Comparison of ENCODE assay signal across 8 cellular contexts in the genomic region with DNA sequence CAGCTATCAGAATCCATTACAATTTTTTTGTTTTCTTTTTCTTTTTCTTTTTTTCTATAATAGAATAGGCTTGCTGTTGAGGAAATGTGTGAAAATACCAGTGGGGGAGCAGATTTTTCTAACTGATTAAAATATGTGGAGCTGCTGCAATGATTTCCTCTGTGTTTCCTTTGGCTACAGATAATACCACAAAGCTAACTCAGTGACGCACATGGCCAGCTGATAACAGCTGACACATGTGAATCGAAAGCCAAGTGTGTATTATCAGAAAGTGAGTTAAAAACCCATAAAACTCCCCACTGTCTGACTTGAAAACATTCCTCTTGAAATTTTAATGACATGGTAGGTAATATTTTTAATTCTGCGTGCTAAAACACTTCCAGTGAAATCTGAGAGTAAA.
DNase-seq lines count a peak whose midpoint lies in the region; ATAC-seq, FAIRE-seq and TF ChIP-seq lines count a peak whose summit lies in the region.

No MANE protein-coding gene starts in this region.

- peak in 3 of 4 donors; percentile 75 to 94 (median 88) for ATAC-seq in heart left ventricle
- peak; percentile 97 for ATAC-seq in sciatic nerve
- ATAC-seq in GM19455 (IDR thresholded peaks at IDR 0.05; ENCODE audit: unreplicated experiment), result no peak

- DNase-seq in heart left ventricle (peak in 4 of 5 donors; percentile 27 to 46 (median 40)), cardiac septum (ENCODE audit: low spot score) (no peak), Kasumi-1 (lab: John Stamatoyannopoulos, UW) (peak; percentile 58 to 62), sciatic nerve (ENCODE audit: low spot score) (peak; percentile 60), NCI-H1417 (lab: John Stamatoyannopoulos, UW) (no peak), RCC 7860 (ENCODE audit: low spot score) (no peak)
- peak; percentile 57 for DNase-seq in central memory CD4-positive, alpha-beta T cell

- no peak overlapping the region for H3K4me3 ChIP-seq in heart left ventricle

- no peak for TF ChIP-seq POLR2A in heart left ventricle (IDR thresholded peaks at IDR 0.05)

- no peak for FAIRE-seq in RCC 7860 (lab: Jason Lieb, UNC)

- TF ChIP-seq CTCF in heart left ventricle (IDR thresholded peaks at IDR 0.05), result no peak

- H3K27ac ChIP-seq in heart left ventricle, result peak overlapping the region in 1 of 12 donors; percentile 16

- no peaks in the 10 kb centered on the region for H3K36me3 ChIP-seq in heart left ventricle

- intact Hi-C loops in heart left ventricle (cut with DNase I) (no loop called here), cardiac septum (cut with DNase I) (no loop called here), sciatic nerve (cut with DNase I) (no loop called here)

- peaks cover 0 to 1% (median 0%) of the 10 kb centered on the region in 12 donors for H3K9me3 ChIP-seq in heart left ventricle

- peaks cover 0 to 5% (median 0%) of the 10 kb centered on the region in 9 donors for H3K27me3 ChIP-seq in heart left ventricle

- 12 to 22% (median 17%) methylated on average over 3 of the region's 3 CpGs for WGBS in heart left ventricle, 4 donors

- H3K4me1 ChIP-seq in heart left ventricle, result peaks cover 0 to 16% (median 7%) of the 10 kb centered on the region in 12 donors

Comparison
In these comparisons a context has a peak if more than half of its experiments do, and no peak if none do; other contexts are left out.
1. DNase-seq: peak in heart left ventricle (4 of 5), Kasumi-1 (2 of 2), central memory CD4-positive, alpha-beta T cell (single experiment) and sciatic nerve (single experiment); none in cardiac septum (single experiment), NCI-H1417 (0 of 3) and RCC 7860 (single experiment).